Comparison of ENCODE assay signal across 2 cellular contexts in genomic region chr22:18078329-18079041, GRCh38.
TF ChIP-seq lines count a peak whose summit lies in the region.

No MANE protein-coding gene starts in this region.

TF ChIP-seq in SK-N-SH, 30 proteins besides CTCF, POLR2A, EP300 and RAD21:
- TF ChIP-seq POLR2AphosphoS5 (IDR thresholded peaks at IDR 0.05; ENCODE audit: low read depth, low read length) (no peak), FOXM1 (IDR thresholded peaks at IDR 0.05; ENCODE audit: low read depth) (no peak), USF1 (IDR thresholded peaks at IDR 0.05; ENCODE audit: borderline replicate concordance, low read depth) (no peak), NFIC (IDR thresholded peaks at IDR 0.05; ENCODE audit: borderline replicate concordance) (no peak), PBX3 (IDR thresholded peaks at IDR 0.05) (no peak), SMC3 (IDR thresholded peaks at IDR 0.05; ENCODE audit: low read depth, low read length) (no peak), REST (IDR thresholded peaks at IDR 0.05; ENCODE audit: low read depth, low read length) (no peak), GABPA (IDR thresholded peaks at IDR 0.05; ENCODE audit: low read depth) (no peak), FOSL2 (IDR thresholded peaks at IDR 0.05; ENCODE audit: borderline replicate concordance, low read depth) (no peak), FOXJ3 (CRISPR knock-in tag; IDR thresholded peaks at IDR 0.05) (no peak), MEF2A (IDR thresholded peaks at IDR 0.05; ENCODE audit: borderline replicate concordance, low read depth) (no peak), EZH2phosphoT487 (IDR thresholded peaks at IDR 0.05; ENCODE audit: borderline replicate concordance, low read depth) (no peak), MAX (IDR thresholded peaks at IDR 0.05; ENCODE audit: low read depth) (no peak), TEAD4 (IDR thresholded peaks at IDR 0.05; ENCODE audit: borderline replicate concordance, insufficient read depth) (no peak), USF2 (IDR thresholded peaks at IDR 0.05; ENCODE audit: borderline replicate concordance, low read depth, low read length) (no peak)
TF ChIP-seq in SK-N-SH: peak in this region for 0.

TF ChIP-seq in K562, 482 proteins besides CTCF, POLR2A, EP300 and RAD21 (continues in another document):
- TF ChIP-seq PURB (CRISPR knock-in tag; IDR thresholded peaks at IDR 0.05; ENCODE audit: low read depth) (no peak), RBM25 (IDR thresholded peaks at IDR 0.05; ENCODE audit: low read depth, low read length, severe bottlenecking) (no peak), MCM5 (IDR thresholded peaks at IDR 0.05; ENCODE audit: low read depth) (no peak), POLR2G (IDR thresholded peaks at IDR 0.05; ENCODE audit: low read depth, low read length) (peak; percentile 68), ZNF668 (CRISPR knock-in tag; IDR thresholded peaks at IDR 0.05) (no peak), RBFOX2 (IDR thresholded peaks at IDR 0.05; ENCODE audit: low read depth, low read length) (peak; percentile 72), SAFB (IDR thresholded peaks at IDR 0.05; ENCODE audit: borderline replicate concordance, low read depth, low read length) (no peak), CUX1 (CRISPR knock-in tag; IDR thresholded peaks at IDR 0.05) (no peak), RHOXF2B (CRISPR knock-in tag; conservative IDR thresholded peaks at IDR 0.05) (no peak), SIN3A (IDR thresholded peaks at IDR 0.05; ENCODE audit: borderline replicate concordance in 2 of 2, control insufficient read depth in 1 of 2, low read depth in 2 of 2, low read length in 2 of 2) (peak in 1 of 2 experiments; percentile 48; a peak in 1 of 4 replicates), ZBTB7A (IDR thresholded peaks at IDR 0.05; ENCODE audit: borderline replicate concordance, control insufficient read depth, low read depth, low read length) (peak; percentile 93), CREB5 (CRISPR knock-in tag; IDR thresholded peaks at IDR 0.05) (no peak), ZNF282 (CRISPR knock-in tag; IDR thresholded peaks at IDR 0.05) (0 out of 2 replicates have a peak, but pooled peaks have one; percentile 37), FIP1L1 (IDR thresholded peaks at IDR 0.05; ENCODE audit: low read depth, low read length, poor library complexity, severe bottlenecking) (no peak), AFF1 (IDR thresholded peaks at IDR 0.05; ENCODE audit: low read depth in 1 of 2, partially characterized antibody in 2 of 2) (no peak), SMARCA4 (IDR thresholded peaks at IDR 0.05) (no peak), ATF2 (CRISPR knock-in tag; IDR thresholded peaks at IDR 0.05) (0 out of 2 replicates have a peak, but pooled peaks have one; percentile 55), NR3C1 (CRISPR knock-in tag; IDR thresholded peaks at IDR 0.05) (peak; percentile 61; the same call in 1 of the 2 replicates), ETS1 (conservative IDR thresholded peaks at IDR 0.05; ENCODE audit: control insufficient read depth, low read depth, low read length) (no peak), MAFG (tag; conservative IDR thresholded peaks at IDR 0.05) (no peak), ZNF277 (CRISPR knock-in tag; IDR thresholded peaks at IDR 0.05; ENCODE audit: borderline replicate concordance) (no peak), ZNF133 (CRISPR knock-in tag; IDR thresholded peaks at IDR 0.05) (no peak), ZBTB1 (CRISPR knock-in tag; IDR thresholded peaks at IDR 0.05; ENCODE audit: borderline replicate concordance, low read depth) (0 out of 2 replicates have a peak, but pooled peaks have one; percentile 1), MYC (IDR thresholded peaks at IDR 0.05; ENCODE audit: low read depth, low read length) (no peak), MYC (CRISPR knock-in tag; IDR thresholded peaks at IDR 0.05; ENCODE audit: borderline replicate concordance, low read depth) (0 out of 2 replicates have a peak, but pooled peaks have one; percentile 4), XRCC5 (IDR thresholded peaks at IDR 0.05; ENCODE audit: low read depth, low read length) (0 out of 2 replicates have a peak, but pooled peaks have one; percentile 11), BCOR (IDR thresholded peaks at IDR 0.05) (peak; percentile 38; the same call in 1 of the 2 replicates), MAZ (CRISPR knock-in tag; conservative IDR thresholded peaks at IDR 0.05 in 1 of 2, IDR thresholded peaks at IDR 0.05 in 1 of 2) (no peak), NCOA2 (IDR thresholded peaks at IDR 0.05; ENCODE audit: partially characterized antibody in 2 of 2) (no peak), ELK1 (CRISPR knock-in tag; IDR thresholded peaks at IDR 0.05) (no peak), ZSCAN32 (CRISPR knock-in tag; IDR thresholded peaks at IDR 0.05) (no peak), BRCA1 (IDR thresholded peaks at IDR 0.05) (no peak), BRCA1 (CRISPR knock-in tag; IDR thresholded peaks at IDR 0.05) (no peak), ZNF766 (CRISPR knock-in tag; conservative IDR thresholded peaks at IDR 0.05) (no peak), CEBPZ (IDR thresholded peaks at IDR 0.05; ENCODE audit: borderline replicate concordance, low read depth, low read length) (no peak)
